ENCODE assay signal across 9 cellular contexts in the genomic region with DNA sequence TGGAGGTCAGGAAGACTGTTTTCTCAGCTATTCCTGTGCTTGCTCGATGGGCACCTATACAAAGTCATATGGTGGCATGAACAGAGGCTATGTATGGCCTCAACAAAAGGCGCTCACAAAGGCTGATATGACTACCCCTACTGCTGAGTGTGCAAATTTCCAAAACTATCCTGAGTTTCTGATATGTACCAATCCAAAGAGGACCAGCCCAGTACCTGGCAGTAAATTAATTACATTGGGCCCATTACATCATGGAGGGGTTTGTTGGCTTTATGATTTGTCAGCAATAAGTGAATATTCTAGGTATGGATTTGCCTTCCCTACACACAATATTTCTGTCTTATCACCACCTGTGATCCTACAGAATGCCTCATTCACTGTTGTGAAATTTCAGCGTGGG.
"Had no signal": no experiment of that assay in that cellular context is flagged by ENCODE, and none has a peak within 500 bp of the region (broad histone marks: within the 10 kb centered on the region; RNA-seq: fewer than 3 reads in every experiment).

No MANE protein-coding gene starts in this region.

- H3K9me3 ChIP-seq: HAP-1 had no signal

- ATAC-seq: HCT116 had no signal

- H3K9me3 Mint-ChIP-seq: HFFc6, IgD-negative memory B cell had no signal

- H3K4me3 Mint-ChIP-seq: HFFc6, IgD-negative memory B cell had no signal

- H3K9ac ChIP-seq: GM23248 had no signal

- H3K4me1 Mint-ChIP-seq: IgD-negative memory B cell had no signal

- H3K4me3 ChIP-seq: GM23248, HAP-1 had no signal

- H3K27ac Mint-ChIP-seq: HFFc6 had no signal

- DNase-seq: GM23248, GOT3, H7, HFFc6, KG1 had no signal

- H2AFZ ChIP-seq: GM23248 had no signal

- H3K4me1 ChIP-seq: HAP-1 had no signal

- H3K27ac ChIP-seq: GM23248, HL-60 had no signal
